In the genomic region with DNA sequence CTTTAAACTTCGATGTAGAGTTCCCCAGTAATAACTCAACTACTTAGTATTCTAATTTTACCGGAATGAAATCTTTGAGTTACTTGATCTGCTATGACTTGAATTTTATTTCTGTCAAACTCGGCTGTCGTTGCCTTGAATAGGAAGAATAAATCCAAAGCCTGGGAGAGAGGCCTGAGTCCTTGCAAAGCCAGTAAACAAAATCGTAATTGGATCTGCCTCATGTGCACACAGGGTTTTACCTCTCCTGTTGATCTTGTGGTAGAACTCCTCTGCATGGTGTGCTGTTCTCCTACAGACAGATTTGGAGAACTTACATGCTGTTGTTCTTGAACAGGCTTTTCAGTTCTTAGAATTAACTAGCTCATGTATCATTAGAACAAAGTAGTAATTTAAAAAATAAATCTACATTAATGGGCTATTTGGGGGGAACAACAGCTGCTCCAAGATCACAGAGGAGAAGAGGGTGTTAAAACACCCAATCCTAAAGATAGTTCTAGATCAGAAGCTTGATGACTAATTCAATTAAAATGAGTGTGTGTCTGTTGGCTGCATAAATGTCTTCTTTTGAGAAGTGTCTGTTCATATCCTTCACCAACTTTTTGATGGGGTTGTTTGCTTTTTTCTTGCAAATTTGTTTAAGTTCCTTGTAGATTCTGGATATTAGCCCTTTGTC, we compare ENCODE assay signal across 23 cellular contexts. TPM values are rescaled to one million over a fixed set of nuclear protein-coding genes. Genes with fewer than 3 reads are reported as not detected.
"Had no signal": no experiment of that assay in that cellular context is flagged by ENCODE, and none has a peak within 500 bp of the region (broad histone marks: within the 10 kb centered on the region; RNA-seq: fewer than 3 reads in every experiment).

No MANE protein-coding gene starts in this region.

- H3K4me1 ChIP-seq: adrenal gland had no signal

- ATAC-seq: activated naive CD4-positive, alpha-beta T cell treated with anti-CD3 and anti-CD28 coated beads, Interleukin-2, amount 50 U/mL, for 72 hours; left lobe of liver; WTC11 had no signal

- DNase-seq: activated CD4-positive, alpha-beta memory T cell treated with anti-CD3 and anti-CD28 coated beads for 36 hours; activated CD4-positive, alpha-beta T cell treated with anti-CD3 and anti-CD28 coated beads for 4 hours; activated gamma-delta T cell treated with Interleukin-2 at 50 U/mL for 16 hours; activated T-cell treated with anti-CD3 and anti-CD28 coated beads for 4 hours; adrenal gland; head of caudate nucleus; occipital lobe; posterior cingulate gyrus; retina; stimulated activated CD4-positive, alpha-beta T cell treated with anti-CD3 and anti-CD28 coated beads, Interleukin-12 subunit alpha, Interleukin-12 subunit beta, amount 100 ng/mL, for 4 hours; stimulated activated CD4-positive, alpha-beta T cell treated with anti-CD3 and anti-CD28 coated beads, Interleukin-1b, Interleukin-23, amount 100 ng/mL, for 48 hours; stimulated activated CD8-positive, alpha-beta memory T cell treated with anti-CD3 and anti-CD28 coated beads, Interleukin-4, amount 100 ng/mL, for 48 hours; stimulated activated naive CD4-positive, alpha-beta T cell had no signal

- H3K9me3 ChIP-seq: adrenal gland had no signal

- H3K36me3 ChIP-seq: adrenal gland had no signal

- H3K4me3 ChIP-seq: adrenal gland, lung had no signal

- H3K27me3 ChIP-seq: adrenal gland had no signal

- H3K27ac ChIP-seq: adrenal gland had no signal

RNA-seq across cellular contexts. Expression of gene HSPB3, which starts 28.9 kb away (rescaled TPM):
- total RNA-seq: activated CD4-positive, alpha-beta memory T cell treated with anti-CD3 and anti-CD28 coated beads for 36 hours; activated naive CD4-positive, alpha-beta T cell treated with anti-CD3 and anti-CD28 coated beads, Interleukin-2, amount 50 U/mL, for 72 hours; activated T-helper 1 cell treated with anti-CD3 and anti-CD28 coated beads, Interleukin-12 subunit alpha, Interleukin-12 subunit beta, Interleukin-2, Interleukin-4 antibody, amounts not matched to agents 30 ng/mL and 10 ng/mL and 1 ng/mL, durations not matched to agents 14 hours and 24 hours and 36 hours; adrenal gland; bronchial epithelial cell; cerebellum; dermis microvascular lymphatic vessel endothelial cell; left lobe of liver; mesothelial cell of epicardium; WTC11 had no signal
- polyA plus RNA-seq: neural cell had no signal
